11 cellular contexts compared by ENCODE assay signal in the genomic region with DNA sequence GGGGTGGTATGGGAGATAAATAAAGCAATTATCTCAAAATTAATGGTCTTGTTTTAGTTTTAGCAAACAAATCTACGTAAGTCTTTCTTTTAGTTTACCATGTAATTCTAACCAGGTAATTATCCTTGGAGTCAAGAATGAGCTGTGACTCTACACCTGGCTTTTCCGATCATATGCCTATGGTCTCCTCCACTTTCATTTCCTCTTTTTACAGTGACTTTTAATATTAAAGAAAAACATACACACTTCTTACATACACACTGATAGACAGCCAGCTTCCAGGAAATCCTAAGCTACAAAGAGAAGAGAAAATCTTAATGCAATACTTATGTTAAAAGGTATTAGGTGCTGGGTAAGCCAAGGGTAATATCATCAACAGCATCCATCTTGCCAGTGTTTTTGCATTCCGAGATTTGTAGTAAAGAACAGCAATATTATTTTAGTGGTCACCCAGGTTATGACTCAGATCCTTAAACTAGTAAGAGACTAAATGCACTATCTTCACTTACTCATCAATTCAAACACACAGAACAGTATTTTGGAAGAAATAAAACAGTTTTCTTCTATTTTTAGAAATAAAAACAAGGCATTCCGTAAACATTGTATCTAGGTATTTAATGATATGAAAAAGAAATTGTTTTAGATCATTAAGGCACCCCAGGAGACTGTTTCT. TPM values are rescaled to one million over a fixed set of nuclear protein-coding genes. Genes with fewer than 3 reads are reported as not detected.
A peak's percentile ranks its signal among the peaks of the same experiment; 100 is the strongest.
DNase-seq lines count a peak whose midpoint lies in the region; ATAC-seq and TF ChIP-seq lines count a peak whose summit lies in the region.
"Had no signal": no experiment of that assay in that cellular context is flagged by ENCODE, and none has a peak within 500 bp of the region (broad histone marks: within the 10 kb centered on the region; RNA-seq: fewer than 3 reads in every experiment).

No MANE protein-coding gene starts in this region.

- H3K4me3 ChIP-seq in gastrocnemius medialis (peak overlapping the region in 1 of 4 donors; percentile 1), body of pancreas (no peak overlapping the region), testis (no peak overlapping the region)

- H3K9me3 Mint-ChIP-seq in brain: no peaks in the 10 kb centered on the region
- H3K9me3 Mint-ChIP-seq: dendritic cell treated with granulocyte-macrophage colony-stimulating factor and Interleukin-4, amounts not matched to agents 40 ng/mL and 50 ng/mL, for 4 days had no signal

- DNase-seq in DMS79 treated with DMSO at 0.1 percent for 48 hours (lab: John Stamatoyannopoulos, UW): peak; percentile 64
- no peak for DNase-seq in DMS79 (lab: John Stamatoyannopoulos, UW)
- peak in 2 of 3 experiments; percentile 36 to 88 for DNase-seq in NCI-H1417 (lab: John Stamatoyannopoulos, UW)
- DNase-seq in gastrocnemius medialis: no peak
- no peak for DNase-seq in GM19238 (ENCODE audit: insufficient read length, low spot score)
- DNase-seq in body of pancreas: no peak
- DNase-seq in testis: no peak
- DNase-seq: kidney had no signal

- WGBS in body of pancreas, 2 donors: 59 to 67% methylated on average over 4 of the region's 4 CpGs
- 49 to 62% methylated on average over 4 of the region's 4 CpGs for WGBS in testis, 2 donors

- H3K27me3 Mint-ChIP-seq in brain: peaks cover 64% of the 10 kb centered on the region

- H3K27me3 ChIP-seq in gastrocnemius medialis: peaks cover 32 to 69% (median 60%) of the 10 kb centered on the region in 3 donors
- H3K27me3 ChIP-seq in body of pancreas: peaks cover 0 to 16% of the 10 kb centered on the region in 2 donors
- H3K27me3 ChIP-seq in testis: no peaks in the 10 kb centered on the region

- H3K4me1 Mint-ChIP-seq in brain: peaks cover 60% of the 10 kb centered on the region

- intact Hi-C loops in gastrocnemius medialis (cut with DNase I; ENCODE audit: low total_unique reads) (loop anchor here (5.0 kb wide), 1 partner anchor 1424 kb away; a partner anchor contains a TSS), body of pancreas (cut with DNase I) (no loop called here), testis (cut with DNase I; ENCODE audit: low total_unique reads) (no loop called here)

- ATAC-seq in gastrocnemius medialis (no peak), body of pancreas (no peak)
- ATAC-seq: Panc1 had no signal

- TF ChIP-seq CTCF in brain (conservative IDR thresholded peaks at IDR 0.05): no peak
- TF ChIP-seq CTCF in gastrocnemius medialis (IDR thresholded peaks at IDR 0.05 in 4 of 5, conservative IDR thresholded peaks at IDR 0.05 in 1 of 5): no peak
- TF ChIP-seq CTCF in body of pancreas (IDR thresholded peaks at IDR 0.05): no peak
- TF ChIP-seq CTCF in testis (IDR thresholded peaks at IDR 0.05): no peak

- H3K36me3 ChIP-seq in gastrocnemius medialis (no peaks in the 10 kb centered on the region), body of pancreas (replicated peaks in 1 of 2; ENCODE audit: insufficient read depth in 1 of 2, low read depth in 2 of 2) (no peaks in the 10 kb centered on the region), testis (ENCODE audit: low read depth, missing control alignments) (no peaks in the 10 kb centered on the region)

- H3K9me3 ChIP-seq in gastrocnemius medialis (no peaks in the 10 kb centered on the region), body of pancreas (no peaks in the 10 kb centered on the region), testis (no peaks in the 10 kb centered on the region)

- TF ChIP-seq POLR2A in gastrocnemius medialis (IDR thresholded peaks at IDR 0.05) (no peak), body of pancreas (IDR thresholded peaks at IDR 0.05) (no peak), testis (IDR thresholded peaks at IDR 0.05) (no peak)

- in situ Hi-C loops in gastrocnemius medialis (cut with MboI; ENCODE audit: low sequenced_read_pairs in 4 of 4): loop anchor here in 1 of 4 donors (25.0 kb wide), 2 partner anchors 639 to 739 kb away; a partner anchor contains a TSS

- H3K36me3 Mint-ChIP-seq in brain: no peaks in the 10 kb centered on the region

- H3K4me3 Mint-ChIP-seq in brain: peak overlapping the region in 4 of 5 experiments; percentile 92 to 96 (median 92)
- H3K4me3 Mint-ChIP-seq: dendritic cell treated with granulocyte-macrophage colony-stimulating factor and Interleukin-4, amounts not matched to agents 40 ng/mL and 50 ng/mL, for 4 days had no signal

- H3K4me1 ChIP-seq in gastrocnemius medialis (peaks cover 6 to 17% of the 10 kb centered on the region in 2 donors), body of pancreas (peaks cover 31% of the 10 kb centered on the region), testis (peaks cover 8% of the 10 kb centered on the region)

- peak overlapping the region in 3 of 5 experiments; percentile 95 to 99 (median 98) for H3K27ac Mint-ChIP-seq in brain
- H3K27ac Mint-ChIP-seq: dendritic cell treated with granulocyte-macrophage colony-stimulating factor and Interleukin-4, amounts not matched to agents 40 ng/mL and 50 ng/mL, for 4 days had no signal

- H3K27ac ChIP-seq in gastrocnemius medialis (peak overlapping the region; percentile 2 to 86 (median 14)), body of pancreas (no peak overlapping the region), testis (no peak overlapping the region)

RNA-seq across cellular contexts. Expression of a gene that starts 4.4 kb away (rescaled TPM):
- 7.9 TPM for polyA plus RNA-seq in brain (ENCODE audit: insufficient read depth, low read depth, low replicate concordance)
- 1 to 10 TPM in 3 of 4 donors, under 1 TPM in 1; 0.20 to 4.1 (median 2.6) TPM for total RNA-seq in gastrocnemius medialis
- under 1 TPM in 1 of 2 donors, not detected in 1; 0.26 TPM for total RNA-seq in body of pancreas
- total RNA-seq in testis: 1 to 10 TPM; 2.9 to 5.7 TPM
- 2.3 TPM for polyA plus RNA-seq in testis (ENCODE audit: insufficient read depth, low read depth, low replicate concordance)

Comparison
In these comparisons a context has a peak if more than half of its experiments do, and no peak if none do; other contexts are left out.
1. DNase-seq: peak in DMS79 treated with DMSO at 0.1 percent for 48 hours (single experiment) and NCI-H1417 (2 of 3); none in DMS79 (single experiment), gastrocnemius medialis (0 of 2), GM19238 (single experiment), body of pancreas (0 of 4) and testis (single experiment).
2. H3K27ac ChIP-seq: peak in gastrocnemius medialis (4 of 4); none in body of pancreas (0 of 4) and testis (0 of 2).